ENCODE assay signal across 9 cellular contexts in the genomic region with DNA sequence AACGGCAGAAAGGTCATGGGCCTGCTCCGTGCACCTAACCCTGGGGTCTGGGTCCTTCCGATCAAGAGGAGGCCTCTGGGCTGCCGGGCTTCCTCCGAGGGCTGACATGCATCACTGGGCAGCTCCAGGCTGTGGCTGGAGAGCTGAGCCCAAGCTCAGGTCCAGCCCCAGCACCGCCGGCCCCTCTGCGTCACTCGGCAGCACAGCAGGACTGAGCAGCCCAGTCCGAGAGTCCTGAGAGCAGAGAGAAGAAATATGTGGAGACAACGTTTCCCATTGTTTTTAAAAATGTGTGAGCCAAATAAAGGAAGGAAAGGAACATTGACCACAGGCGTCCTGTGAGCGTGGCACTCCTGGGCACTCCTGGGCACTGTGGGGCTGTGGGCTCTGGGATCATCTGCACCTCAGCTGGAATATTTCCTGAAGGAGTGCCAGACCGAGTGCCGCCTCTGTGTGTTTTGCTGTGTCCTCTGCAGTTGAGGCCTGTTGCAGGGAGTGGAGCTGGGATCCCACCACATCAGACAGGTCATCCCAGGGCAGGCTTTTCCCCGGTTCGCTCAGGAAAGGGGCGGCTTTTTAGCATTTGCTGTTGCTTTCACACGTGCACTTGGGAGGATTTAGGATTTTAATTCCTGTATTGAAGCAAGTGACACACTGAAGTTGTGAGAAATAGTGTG. TPM values are rescaled to one million over a fixed set of nuclear protein-coding genes. Genes with fewer than 3 reads are reported as not detected.
DNase-seq lines count a peak whose midpoint lies in the region; ATAC-seq and TF ChIP-seq lines count a peak whose summit lies in the region.
"Had no signal": no experiment of that assay in that cellular context is flagged by ENCODE, and none has a peak within 500 bp of the region (broad histone marks: within the 10 kb centered on the region; RNA-seq: fewer than 3 reads in every experiment).

No MANE protein-coding gene starts in this region.

- ATAC-seq in GM18870 (IDR thresholded peaks at IDR 0.05; ENCODE audit: unreplicated experiment), result no peak

- peaks cover 0 to 3% (median 0%) of the 10 kb centered on the region in 3 donors for H3K27me3 Mint-ChIP-seq in CD14-positive monocyte (ENCODE audit: low read depth in 3 of 3)

- intact Hi-C loops in CD14-positive monocyte (cut with micrococcal nuclease), result no loop called here

- H3K4me1 Mint-ChIP-seq in CD14-positive monocyte, result peaks cover 7% of the 10 kb centered on the region

- H3K4me3 Mint-ChIP-seq in CD14-positive monocyte, result no peak overlapping the region

- DNase-seq in CD14-positive monocyte (ENCODE audit: low spot score) (no peak), cerebellar cortex (ENCODE audit: low spot score) (peak; percentile 51), islet precursor cell (peak; percentile 54), putamen (ENCODE audit: low spot score) (peak; percentile 14), SKM-1 treated with dmso at 0.1 percent for 144 hours (lab: John Stamatoyannopoulos, UW; ENCODE audit: unreplicated experiment) (no peak), NCI-H2107 treated with DMSO at 0.1 percent for 48 hours (lab: John Stamatoyannopoulos, UW; ENCODE audit: unreplicated experiment) (no peak), NCI-H1694 (lab: John Stamatoyannopoulos, UW) (no peak)
- DNase-seq: NCI-H69 had no signal

- peaks cover 0 to 8% (median 6%) of the 10 kb centered on the region in 7 donors for H3K9me3 Mint-ChIP-seq in CD14-positive monocyte

- H3K36me3 Mint-ChIP-seq in CD14-positive monocyte, result peaks cover 73 to 82% of the 10 kb centered on the region in 2 donors

- peak overlapping the region in 4 of 7 donors; percentile 19 to 54 (median 30) for H3K27ac Mint-ChIP-seq in CD14-positive monocyte

- no peak for TF ChIP-seq CTCF in CD14-positive monocyte (IDR thresholded peaks at IDR 0.05)

RNA-seq across cellular contexts. Expression of gene TFDP1, which starts 37.8 kb away (rescaled TPM):
- polyA plus RNA-seq in CD14-positive monocyte, result 10 to 100 TPM; 37.6 to 54.0 TPM

RNA-seq across cellular contexts. Expression of gene DCUN1D2, which starts 56.2 kb away (rescaled TPM):
- 1 to 10 TPM; 3.1 to 6.1 TPM for polyA plus RNA-seq in CD14-positive monocyte

Comparison
In these comparisons a context has a peak if more than half of its experiments do, and no peak if none do; other contexts are left out.
1. DNase-seq: peak in cerebellar cortex (single experiment), islet precursor cell (single experiment) and putamen (single experiment); none in CD14-positive monocyte (single experiment), SKM-1 treated with dmso at 0.1 percent for 144 hours (single experiment), NCI-H2107 treated with DMSO at 0.1 percent for 48 hours (single experiment) and NCI-H1694 (single experiment).